In the genomic region with DNA sequence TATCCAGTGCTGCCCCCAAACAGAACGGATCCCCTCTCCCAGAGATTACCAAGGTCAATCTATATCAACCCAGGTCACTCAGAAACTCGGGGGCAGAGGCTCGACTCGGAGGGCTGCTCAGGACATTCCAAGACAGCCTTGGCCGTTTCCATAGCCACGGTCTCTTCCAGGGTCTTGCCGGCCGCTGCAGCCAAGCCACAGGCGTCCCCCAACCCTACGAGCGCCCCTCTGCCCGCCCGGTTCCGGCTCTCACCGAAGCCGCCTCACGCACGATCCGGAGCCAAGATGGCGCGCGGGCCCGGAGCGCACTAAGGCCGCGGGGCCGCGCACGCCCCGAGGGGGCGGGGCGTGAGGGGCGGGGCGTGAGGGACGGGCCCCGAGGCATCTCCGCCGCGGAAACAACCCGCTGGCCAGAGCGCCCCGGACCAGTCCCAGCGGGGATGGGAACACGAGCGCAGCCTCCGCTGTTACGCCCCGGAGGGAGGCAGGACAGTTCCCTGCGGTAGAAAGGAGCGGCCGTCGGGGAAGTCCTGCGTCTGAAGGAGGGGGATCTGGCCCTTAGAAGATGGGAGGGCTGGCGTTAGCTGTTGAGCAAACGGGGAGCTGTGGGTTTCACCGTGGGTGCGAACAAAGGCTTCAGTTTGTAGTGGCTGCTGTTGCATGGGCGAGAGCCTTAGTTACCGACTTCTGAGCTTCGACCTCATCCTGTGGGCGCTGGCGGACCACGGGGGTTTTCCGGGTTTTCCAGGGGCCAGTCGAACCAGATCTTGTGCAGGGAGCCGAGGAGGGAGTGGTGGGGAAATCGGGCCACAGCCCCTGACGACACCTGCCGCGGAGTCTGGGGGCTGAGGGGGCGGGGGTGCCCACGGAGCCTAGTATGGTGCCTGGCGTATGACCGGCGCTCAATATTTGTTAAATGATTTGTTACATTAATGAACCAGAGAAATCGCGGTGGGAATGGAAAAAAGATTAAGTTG, we compare ENCODE assay signal across 8 cellular contexts. TPM values are rescaled to one million over a fixed set of nuclear protein-coding genes. Genes with fewer than 3 reads are reported as not detected.
A peak's percentile ranks its signal among the peaks of the same experiment; 100 is the strongest.
DNase-seq lines count a peak whose midpoint lies in the region; ATAC-seq and TF ChIP-seq lines count a peak whose summit lies in the region.

A gene with protein sequence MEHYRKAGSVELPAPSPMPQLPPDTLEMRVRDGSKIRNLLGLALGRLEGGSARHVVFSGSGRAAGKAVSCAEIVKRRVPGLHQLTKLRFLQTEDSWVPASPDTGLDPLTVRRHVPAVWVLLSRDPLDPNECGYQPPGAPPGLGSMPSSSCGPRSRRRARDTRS (minus strand): TSS at position 287 of the 977 bp plus-strand sequence. CDS start 801 bp downstream, outside the sequence.

- H3K27ac ChIP-seq in HEK293 (ENCODE audit: extremely low read depth, low read depth, low read length) (peak within 1 kb of the TSS; percentile 87), right cardiac atrium (ENCODE audit: low read length) (peak within 1 kb of the TSS; percentile 97), uterus (peak within 1 kb of the TSS; percentile 85 to 93)

- H3K9me3 ChIP-seq in HEK293 (ENCODE audit: control insufficient read depth, insufficient read depth, low read depth, low read length) (no peaks in the 10 kb centered on the region), right cardiac atrium (ENCODE audit: control insufficient read depth, low read length) (no peaks in the 10 kb centered on the region), uterus (no peaks in the 10 kb centered on the region)

- POLR2A ChIA-PET in HEK293 (lab: Yijun Ruan, JAX), result interaction anchor here (0.6 to 2.4 kb wide), 4 partner anchors 21 to 512 kb away, joined by 3 to 11 read pairs (median 5); a partner anchor contains a TSS

- H3K27me3 ChIP-seq in right cardiac atrium (ENCODE audit: control insufficient read depth, insufficient read depth) (no peaks in the 10 kb centered on the region), uterus (no peaks in the 10 kb centered on the region)

- TF ChIP-seq CTCF in GM10266 (IDR thresholded peaks at IDR 0.05; ENCODE audit: control insufficient read depth, insufficient read depth, low read depth, missing control alignments), result no peak
- no peak for TF ChIP-seq CTCF in HEK293 (tag by site-specific recombination; IDR thresholded peaks at IDR 0.05)
- peak in 2 of 4 experiments; percentile 3 to 5 for TF ChIP-seq CTCF in uterus (IDR thresholded peaks at IDR 0.05)

- intact Hi-C loops in T-helper 2 cell treated with Interferon-gamma antibody and Interleukin-4, amounts not matched to agents 100 ng/mL and 5 ng/mL, for 36 hours (cut with micrococcal nuclease), result loop anchor here (1.0 to 10.0 kb wide), 9 partner anchors 8 to 1963 kb away; a partner anchor contains a TSS
- intact Hi-C loops in right cardiac atrium (cut with DNase I), result loop anchor here in 1 of 4 donors (10.0 kb wide), 1 partner anchor 277 kb away; no protein-coding TSS in a partner anchor
- intact Hi-C loops in uterus (cut with DNase I; ENCODE audit: low total_unique reads), result no loop called here

- DNase-seq in GM10266 (ENCODE audit: extremely low spot score), result peak; percentile 95
- peak; percentile 87 for DNase-seq in NAMALWA (ENCODE audit: low spot score)
- peak in 57 of 58 donors; percentile 30 to 88 (median 74) for DNase-seq in anterior cingulate cortex (lab: John Stamatoyannopoulos, UW)
- DNase-seq in right cardiac atrium, result peak; percentile 91 to 96 (median 95)
- DNase-seq in putamen (ENCODE audit: low spot score), result peak; percentile 90
- DNase-seq in uterus, result peak; percentile 83 to 89

- TF ChIP-seq POLR2A in uterus (IDR thresholded peaks at IDR 0.05), result peak; percentile 83 to 87

- under 1% methylated on average over 77 of the region's 77 CpGs for WGBS in right cardiac atrium

- H3K4me1 ChIP-seq in HEK293 (ENCODE audit: control insufficient read depth, insufficient read depth, low read length), result no peaks in the 10 kb centered on the region
- H3K4me1 ChIP-seq in right cardiac atrium (ENCODE audit: control insufficient read depth, insufficient read depth, low read length), result peaks cover 10% of the 10 kb centered on the region
- no peaks in the 10 kb centered on the region for H3K4me1 ChIP-seq in uterus

- CTCF ChIA-PET in HEK293 (lab: Yijun Ruan, JAX), result interaction anchor here (0.6 to 10.3 kb wide), 9 partner anchors 8 to 534 kb away, joined by 3 to 164 read pairs (median 5); a partner anchor contains a TSS

- H3K36me3 ChIP-seq in HEK293 (ENCODE audit: control insufficient read depth in 2 of 2, insufficient read depth in 1 of 2, low read length in 2 of 2), result peaks cover 5 to 53% of the 10 kb centered on the region in 2 experiments; a peak in 2 of 3 replicates
- no peaks in the 10 kb centered on the region for H3K36me3 ChIP-seq in uterus

- peak within 1 kb of the TSS; percentile 76 for H3K4me3 ChIP-seq in HEK293 (ENCODE audit: low read depth, low read length)
- peak within 1 kb of the TSS; percentile 89 for H3K4me3 ChIP-seq in right cardiac atrium (ENCODE audit: low read length)
- H3K4me3 ChIP-seq in uterus, result peak within 1 kb of the TSS; percentile 63 to 72

- ATAC-seq in right cardiac atrium, result peak; percentile 96 to 97

TF ChIP-seq in HEK293, 187 proteins besides CTCF, POLR2A, EP300 and RAD21 (continues in another document):
- TF ChIP-seq ZNF600 (tag by site-specific recombination; IDR thresholded peaks at IDR 0.05) (peak; percentile 93), IKZF3 (tag by site-specific recombination; IDR thresholded peaks at IDR 0.05) (no peak), ZNF544 (tag by site-specific recombination; IDR thresholded peaks at IDR 0.05) (no peak), SP2 (tag by site-specific recombination; IDR thresholded peaks at IDR 0.05) (peak; percentile 86), ZNF169 (tag by site-specific recombination; IDR thresholded peaks at IDR 0.05) (no peak), HOXC10 (CRISPR knock-in tag; IDR thresholded peaks at IDR 0.05) (no peak), SP3 (tag by site-specific recombination; IDR thresholded peaks at IDR 0.05) (peak; percentile 65)
- TF ChIP-seq, protein P1, sequence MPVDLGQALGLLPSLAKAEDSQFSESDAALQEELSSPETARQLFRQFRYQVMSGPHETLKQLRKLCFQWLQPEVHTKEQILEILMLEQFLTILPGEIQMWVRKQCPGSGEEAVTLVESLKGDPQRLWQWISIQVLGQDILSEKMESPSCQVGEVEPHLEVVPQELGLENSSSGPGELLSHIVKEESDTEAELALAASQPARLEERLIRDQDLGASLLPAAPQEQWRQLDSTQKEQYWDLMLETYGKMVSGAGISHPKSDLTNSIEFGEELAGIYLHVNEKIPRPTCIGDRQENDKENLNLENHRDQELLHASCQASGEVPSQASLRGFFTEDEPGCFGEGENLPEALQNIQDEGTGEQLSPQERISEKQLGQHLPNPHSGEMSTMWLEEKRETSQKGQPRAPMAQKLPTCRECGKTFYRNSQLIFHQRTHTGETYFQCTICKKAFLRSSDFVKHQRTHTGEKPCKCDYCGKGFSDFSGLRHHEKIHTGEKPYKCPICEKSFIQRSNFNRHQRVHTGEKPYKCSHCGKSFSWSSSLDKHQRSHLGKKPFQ (tag by site-specific recombination; IDR thresholded peaks at IDR 0.05), result no peak
- TF ChIP-seq, protein P2, sequence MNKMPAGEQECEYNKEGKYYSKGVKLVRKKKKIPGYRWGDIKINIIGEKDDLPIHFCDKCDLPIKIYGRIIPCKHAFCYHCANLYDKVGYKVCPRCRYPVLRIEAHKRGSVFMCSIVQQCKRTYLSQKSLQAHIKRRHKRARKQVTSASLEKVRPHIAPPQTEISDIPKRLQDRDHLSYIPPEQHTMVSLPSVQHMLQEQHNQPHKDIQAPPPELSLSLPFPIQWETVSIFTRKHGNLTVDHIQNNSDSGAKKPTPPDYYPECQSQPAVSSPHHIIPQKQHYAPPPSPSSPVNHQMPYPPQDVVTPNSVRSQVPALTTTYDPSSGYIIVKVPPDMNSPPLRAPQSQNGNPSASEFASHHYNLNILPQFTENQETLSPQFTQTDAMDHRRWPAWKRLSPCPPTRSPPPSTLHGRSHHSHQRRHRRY (tag by site-specific recombination; IDR thresholded peaks at IDR 0.05), result no peak
- TF ChIP-seq, protein P3, sequence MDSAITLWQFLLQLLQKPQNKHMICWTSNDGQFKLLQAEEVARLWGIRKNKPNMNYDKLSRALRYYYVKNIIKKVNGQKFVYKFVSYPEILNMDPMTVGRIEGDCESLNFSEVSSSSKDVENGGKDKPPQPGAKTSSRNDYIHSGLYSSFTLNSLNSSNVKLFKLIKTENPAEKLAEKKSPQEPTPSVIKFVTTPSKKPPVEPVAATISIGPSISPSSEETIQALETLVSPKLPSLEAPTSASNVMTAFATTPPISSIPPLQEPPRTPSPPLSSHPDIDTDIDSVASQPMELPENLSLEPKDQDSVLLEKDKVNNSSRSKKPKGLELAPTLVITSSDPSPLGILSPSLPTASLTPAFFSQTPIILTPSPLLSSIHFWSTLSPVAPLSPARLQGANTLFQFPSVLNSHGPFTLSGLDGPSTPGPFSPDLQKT (IDR thresholded peaks at IDR 0.05; ENCODE audit: borderline replicate concordance, low read depth, low read length), result no peak
- TF ChIP-seq, protein P4, sequence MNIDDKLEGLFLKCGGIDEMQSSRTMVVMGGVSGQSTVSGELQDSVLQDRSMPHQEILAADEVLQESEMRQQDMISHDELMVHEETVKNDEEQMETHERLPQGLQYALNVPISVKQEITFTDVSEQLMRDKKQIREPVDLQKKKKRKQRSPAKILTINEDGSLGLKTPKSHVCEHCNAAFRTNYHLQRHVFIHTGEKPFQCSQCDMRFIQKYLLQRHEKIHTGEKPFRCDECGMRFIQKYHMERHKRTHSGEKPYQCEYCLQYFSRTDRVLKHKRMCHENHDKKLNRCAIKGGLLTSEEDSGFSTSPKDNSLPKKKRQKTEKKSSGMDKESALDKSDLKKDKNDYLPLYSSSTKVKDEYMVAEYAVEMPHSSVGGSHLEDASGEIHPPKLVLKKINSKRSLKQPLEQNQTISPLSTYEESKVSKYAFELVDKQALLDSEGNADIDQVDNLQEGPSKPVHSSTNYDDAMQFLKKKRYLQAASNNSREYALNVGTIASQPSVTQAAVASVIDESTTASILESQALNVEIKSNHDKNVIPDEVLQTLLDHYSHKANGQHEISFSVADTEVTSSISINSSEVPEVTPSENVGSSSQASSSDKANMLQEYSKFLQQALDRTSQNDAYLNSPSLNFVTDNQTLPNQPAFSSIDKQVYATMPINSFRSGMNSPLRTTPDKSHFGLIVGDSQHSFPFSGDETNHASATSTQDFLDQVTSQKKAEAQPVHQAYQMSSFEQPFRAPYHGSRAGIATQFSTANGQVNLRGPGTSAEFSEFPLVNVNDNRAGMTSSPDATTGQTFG (tag by site-specific recombination; IDR thresholded peaks at IDR 0.05; ENCODE audit: borderline replicate concordance), result no peak

RNA-seq across cellular contexts. Expression of the gene that starts here (rescaled TPM):
- 17.5 and 19.0 TPM in 2 replicates for total RNA-seq in T-helper 2 cell treated with Interferon-gamma antibody and Interleukin-4, amounts not matched to agents 100 ng/mL and 5 ng/mL, for 36 hours
- total RNA-seq in right cardiac atrium, result 10 to 100 TPM; 17.8 to 34.5 (median 31.3) TPM
- 49.0 TPM for polyA plus RNA-seq in right cardiac atrium
- 10 to 100 TPM; 18.1 to 39.1 (median 26.9) TPM for total RNA-seq in uterus

Comparison
In these comparisons a context has a peak if more than half of its experiments do, and no peak if none do; other contexts are left out.
1. Peak in every context shown above with its lines: DNase-seq, ATAC-seq, H3K4me3 ChIP-seq and H3K27ac ChIP-seq.